In genomic region chr7:127080576-127080975, GRCh38 we compare ENCODE assay signal across 30 cellular contexts.
"Had no signal": no experiment of that assay in that cellular context is flagged by ENCODE, and none has a peak within 500 bp of the region (broad histone marks: within the 10 kb centered on the region; RNA-seq: fewer than 3 reads in every experiment).

No MANE protein-coding gene starts in this region.

- H3K9me3 ChIP-seq: ovary, psoas muscle, right lobe of liver, sigmoid colon, thoracic aorta, thyroid gland, tibial nerve, upper lobe of left lung, vagina had no signal

- H3K9ac ChIP-seq: parathyroid adenoma had no signal

- DNase-seq: naive thymus-derived CD8-positive, alpha-beta T cell; nephron progenitor cell; occipital lobe; ovary; posterior cingulate gyrus; psoas muscle; right cardiac atrium; right lobe of liver; sigmoid colon; small intestine; stimulated activated CD4-positive, alpha-beta T cell treated with anti-CD3 and anti-CD28 coated beads, Interleukin-15, amount 100 ng/mL, for 24 hours; stimulated activated CD4-positive, alpha-beta T cell treated with anti-CD3 and anti-CD28 coated beads, Interleukin-2, amount 100 ng/mL, for 24 hours; stimulated activated CD4-positive, alpha-beta T cell treated with anti-CD3 and anti-CD28 coated beads, Interleukin-2, amount 100 ng/mL, for 48 hours; stimulated activated CD4-positive, alpha-beta T cell treated with anti-CD3 and anti-CD28 coated beads, Interleukin-4, amount 100 ng/mL, for 24 hours; stimulated activated naive B cell treated with anti-CD40 and anti-IgM and Interleukin-4, amounts not matched to agents 10 μg/mL and 1 μg/mL and 100 μg/mL, for 72 hours; stimulated activated naive CD4-positive, alpha-beta T cell treated with Interleukin-2 at 50 U/mL for 16 hours; stomach; thyroid gland; trophoblast cell; upper lobe of left lung had no signal

- H3K27ac ChIP-seq: ovary, parathyroid adenoma, psoas muscle, right lobe of liver, sigmoid colon, stomach, thoracic aorta, thyroid gland, tibial nerve, upper lobe of left lung, vagina had no signal

- H3K36me3 Mint-ChIP-seq: naive thymus-derived CD8-positive, alpha-beta T cell; natural killer cell treated with Interleukin-12 subunit alpha and Interleukin-12 subunit beta and Interleukin-15 and Interleukin-18, amount 100 ng/mL, for 72 hours; stimulated activated effector memory CD8-positive, alpha-beta T cell treated with anti-CD3 and anti-CD28 coated beads, Interleukin-12 subunit alpha, Interleukin-12 subunit beta, amount 100 ng/mL, for 72 hours; stimulated activated naive B cell treated with anti-CD40 and anti-IgM and Interleukin-4, amounts not matched to agents 10 μg/mL and 1 μg/mL and 100 μg/mL, for 72 hours had no signal

- H3K27ac Mint-ChIP-seq: naive thymus-derived CD8-positive, alpha-beta T cell; natural killer cell treated with Interleukin-12 subunit alpha and Interleukin-12 subunit beta and Interleukin-15 and Interleukin-18, amount 100 ng/mL, for 72 hours; nephron progenitor cell; progenitor cell of endocrine pancreas; stimulated activated effector memory CD8-positive, alpha-beta T cell treated with anti-CD3 and anti-CD28 coated beads, Interleukin-12 subunit alpha, Interleukin-12 subunit beta, amount 100 ng/mL, for 72 hours; stimulated activated naive B cell treated with anti-CD40 and anti-IgM and Interleukin-4, amounts not matched to agents 10 μg/mL and 1 μg/mL and 100 μg/mL, for 72 hours; stimulated activated naive CD8-positive, alpha-beta T cell treated with anti-CD3 and anti-CD28 coated beads, Interleukin-15, Interleukin-2, amounts not matched to agents 100 ng/mL and 50 ng/mL, for 24 hours had no signal

- H3K4me3 Mint-ChIP-seq: naive thymus-derived CD8-positive, alpha-beta T cell; natural killer cell treated with Interleukin-12 subunit alpha and Interleukin-12 subunit beta and Interleukin-15 and Interleukin-18, amount 100 ng/mL, for 72 hours; nephron progenitor cell; neural crest cell; stimulated activated effector memory CD8-positive, alpha-beta T cell treated with anti-CD3 and anti-CD28 coated beads, Interleukin-12 subunit alpha, Interleukin-12 subunit beta, amount 100 ng/mL, for 72 hours; stimulated activated naive B cell treated with anti-CD40 and anti-IgM and Interleukin-4, amounts not matched to agents 10 μg/mL and 1 μg/mL and 100 μg/mL, for 72 hours; stimulated activated naive CD8-positive, alpha-beta T cell treated with anti-CD3 and anti-CD28 coated beads, Interleukin-15, Interleukin-2, amounts not matched to agents 100 ng/mL and 50 ng/mL, for 24 hours had no signal

- H3K27me3 ChIP-seq: ovary, right lobe of liver, sigmoid colon, stomach, thyroid gland, tibial nerve, upper lobe of left lung, vagina had no signal

- FAIRE-seq: small intestine, urothelium cell line had no signal

- H3K4me3 ChIP-seq: ovary, psoas muscle, right lobe of liver, sigmoid colon, stomach, thoracic aorta, thyroid gland, tibial nerve, upper lobe of left lung, vagina had no signal

- H3K36me3 ChIP-seq: ovary, right lobe of liver, sigmoid colon, stomach, thoracic aorta, thyroid gland, tibial nerve, upper lobe of left lung, vagina had no signal

- H3K27me3 Mint-ChIP-seq: progenitor cell of endocrine pancreas; stimulated activated naive B cell treated with anti-CD40 and anti-IgM and Interleukin-4, amounts not matched to agents 10 μg/mL and 1 μg/mL and 100 μg/mL, for 72 hours; stimulated activated naive CD8-positive, alpha-beta T cell treated with anti-CD3 and anti-CD28 coated beads, Interleukin-15, Interleukin-2, amounts not matched to agents 100 ng/mL and 50 ng/mL, for 24 hours had no signal

- H3K9me3 Mint-ChIP-seq: nephron progenitor cell; neural crest cell; stimulated activated naive B cell treated with anti-CD40 and anti-IgM and Interleukin-4, amounts not matched to agents 10 μg/mL and 1 μg/mL and 100 μg/mL, for 72 hours; stimulated activated naive CD8-positive, alpha-beta T cell treated with anti-CD3 and anti-CD28 coated beads, Interleukin-15, Interleukin-2, amounts not matched to agents 100 ng/mL and 50 ng/mL, for 24 hours had no signal

- H3K4me1 Mint-ChIP-seq: naive thymus-derived CD8-positive, alpha-beta T cell; nephron progenitor cell; neural crest cell; stimulated activated effector memory CD8-positive, alpha-beta T cell treated with anti-CD3 and anti-CD28 coated beads, Interleukin-12 subunit alpha, Interleukin-12 subunit beta, amount 100 ng/mL, for 72 hours; stimulated activated naive B cell treated with anti-CD40 and anti-IgM and Interleukin-4, amounts not matched to agents 10 μg/mL and 1 μg/mL and 100 μg/mL, for 72 hours had no signal

- H3K4me1 ChIP-seq: parathyroid adenoma, psoas muscle, right lobe of liver, sigmoid colon, stomach, thyroid gland, tibial nerve, upper lobe of left lung, vagina had no signal

- H2AFZ ChIP-seq: parathyroid adenoma had no signal

- H3K79me2 ChIP-seq: parathyroid adenoma had no signal

- ATAC-seq: naive thymus-derived CD8-positive, alpha-beta T cell; natural killer cell treated with Interleukin-12 subunit alpha and Interleukin-12 subunit beta and Interleukin-15 and Interleukin-18, amount 100 ng/mL, for 72 hours; psoas muscle; right cardiac atrium; right lobe of liver; stimulated activated effector memory CD8-positive, alpha-beta T cell treated with anti-CD3 and anti-CD28 coated beads, Interleukin-12 subunit alpha, Interleukin-12 subunit beta, amount 100 ng/mL, for 72 hours; stimulated activated naive B cell treated with anti-CD40 and anti-IgM and Interleukin-4, amounts not matched to agents 10 μg/mL and 1 μg/mL and 100 μg/mL, for 72 hours had no signal
